7 cellular contexts compared by ENCODE assay signal in genomic region chr12:49345048-49345839, GRCh38. TPM values are rescaled to one million over a fixed set of nuclear protein-coding genes. Genes with fewer than 3 reads are reported as not detected.
DNase-seq lines count a peak whose midpoint lies in the region; ATAC-seq and TF ChIP-seq lines count a peak whose summit lies in the region.
"Had no signal": no experiment of that assay in that cellular context is flagged by ENCODE, and none has a peak within 500 bp of the region (broad histone marks: within the 10 kb centered on the region; RNA-seq: fewer than 3 reads in every experiment).

No MANE protein-coding gene starts in this region.

- H3K9me3 Mint-ChIP-seq in GM23338: peaks cover 6% of the 10 kb centered on the region; the same call in 2 of the 3 replicates

- intact Hi-C loops in right lobe of liver (cut with DNase I): no loop called here

- H3K27ac Mint-ChIP-seq in GM23338: no peak overlapping the region

- ATAC-seq in GM23338: peak; percentile 0
- ATAC-seq in right lobe of liver: peak; percentile 3 to 36 (median 10)

- TF ChIP-seq POLR2A in right lobe of liver (IDR thresholded peaks at IDR 0.05): no peak

- H3K27me3 Mint-ChIP-seq in GM23338 (ENCODE audit: insufficient read depth, low read depth, poor library complexity): peaks cover 91% of the 10 kb centered on the region

- H3K9me2 ChIP-seq in GM23338 (ENCODE audit: insufficient read depth): no peaks in the 10 kb centered on the region

- peak overlapping the region; percentile 74 for H3K4me3 Mint-ChIP-seq in GM23338

- peaks cover 99% of the 10 kb centered on the region for H3K27me3 ChIP-seq in GM23338 (ENCODE audit: insufficient read depth)
- no peaks in the 10 kb centered on the region for H3K27me3 ChIP-seq in right lobe of liver

- no peak overlapping the region; the same call in 1 of the 2 replicates for H2AFZ ChIP-seq in GM23338

- no peaks in the 10 kb centered on the region for H3K79me2 ChIP-seq in GM23338 (replicated peaks; ENCODE audit: insufficient read depth)

- DNase-seq in GM23338 (ENCODE audit: low spot score): peak; percentile 64
- DNase-seq in right lobe of liver: peak in 2 of 3 donors; percentile 63 to 64
- no peak for DNase-seq in Kasumi-1 (lab: John Stamatoyannopoulos, UW)
- no peak for DNase-seq in globus pallidus (ENCODE audit: low spot score)
- no peak for DNase-seq in MV-4-11 (lab: John Stamatoyannopoulos, UW)

- no peaks in the 10 kb centered on the region; the same call in 2 of the 3 replicates for H3K36me3 Mint-ChIP-seq in GM23338 (ENCODE audit: low read depth)

- H3F3A ChIP-seq in GM23338 (replicated peaks; ENCODE audit: low read depth): peaks cover 19% of the 10 kb centered on the region

- 8% methylated on average over 15 of the region's 71 CpGs for WGBS in right lobe of liver (ENCODE audit: insufficient coverage, low coverage, low lambda C conversion rate, missing lambda C conversion rate)

- no peaks in the 10 kb centered on the region for H3K36me3 ChIP-seq in GM23338 (ENCODE audit: insufficient read depth)
- H3K36me3 ChIP-seq in right lobe of liver: no peaks in the 10 kb centered on the region

- H3K4me1 ChIP-seq in GM23338 (ENCODE audit: insufficient read depth) (peaks cover 30% of the 10 kb centered on the region), right lobe of liver (peaks cover 0 to 53% (median 19%) of the 10 kb centered on the region in 4 donors)

- H3K4me2 ChIP-seq in GM23338: peak overlapping the region; percentile 79

- TF ChIP-seq CTCF in GM23338 (conservative IDR thresholded peaks at IDR 0.05; ENCODE audit: low read depth in 2 of 2): no peak
- TF ChIP-seq CTCF in WI38 (IDR thresholded peaks at IDR 0.05; ENCODE audit: low read depth, low read length): no peak
- TF ChIP-seq CTCF in right lobe of liver (IDR thresholded peaks at IDR 0.05): no peak

- H3K9me3 ChIP-seq in right lobe of liver: no peaks in the 10 kb centered on the region

- peaks cover 18% of the 10 kb centered on the region for H4K20me1 ChIP-seq in GM23338 (replicated peaks; ENCODE audit: insufficient read depth)

- H3K4me3 ChIP-seq in GM23338 (peak overlapping the region; percentile 63), WI38 (ENCODE audit: low read depth, low read length) (peak overlapping the region; percentile 40), right lobe of liver (peak overlapping the region; percentile 31 to 74 (median 66))

- H3K4me1 Mint-ChIP-seq in GM23338: peaks cover 38% of the 10 kb centered on the region

- H3K27ac ChIP-seq in GM23338 (ENCODE audit: low read depth) (no peak overlapping the region), right lobe of liver (peak overlapping the region in 1 of 3 donors; percentile 26)

TF ChIP-seq in GM23338, 12 proteins besides CTCF, POLR2A, EP300 and RAD21:
- TF ChIP-seq JUNB (IDR thresholded peaks at IDR 0.05; ENCODE audit: unreplicated experiment) (no peak), EZH2phosphoT487 (IDR thresholded peaks at IDR 0.05; ENCODE audit: unreplicated experiment) (peak; percentile 76), EZH2 (IDR thresholded peaks at IDR 0.05; ENCODE audit: low read depth, unreplicated experiment) (peak; percentile 85)

RNA-seq across cellular contexts. Expression of gene DNAJC22, which starts 1.4 kb away (rescaled TPM):
- 0.10 TPM in 1 of 2 replicates, not detected in the other for total RNA-seq in GM23338 (2014; rRNA removed; shearing (Covaris generic))
- polyA plus RNA-seq in GM23338 (2016; fragmentation: Nextera tagmentation; extraction: Ambion mirVana): not detected in 2 replicates
- 10 to 100 TPM; 36.5 to 49.1 (median 43.7) TPM for total RNA-seq in right lobe of liver

RNA-seq across cellular contexts. Expression of gene C1QL4, which starts 8.3 kb away (rescaled TPM):
- 0.12 TPM in 1 of 2 replicates, not detected in the other for total RNA-seq in GM23338 (2014; rRNA removed; shearing (Covaris generic))
- polyA plus RNA-seq in GM23338 (2016; fragmentation: Nextera tagmentation; extraction: Ambion mirVana): not detected in 2 replicates
- not detected for total RNA-seq in right lobe of liver
- total RNA-seq: subcutaneous adipose tissue had no signal

RNA-seq across cellular contexts. Expression of gene SPATS2, which starts 22.0 kb away (rescaled TPM):
- 20.6 and 28.1 TPM in 2 replicates for total RNA-seq in GM23338 (2014; rRNA removed; shearing (Covaris generic))
- polyA plus RNA-seq in GM23338 (2016; fragmentation: Nextera tagmentation; extraction: Ambion mirVana): 54.0 and 61.0 TPM in 2 replicates
- 1 to 10 TPM; 3.2 to 6.1 (median 4.4) TPM for total RNA-seq in right lobe of liver

RNA-seq across cellular contexts. Expression of gene TROAP, which starts 22.2 kb away (rescaled TPM):
- total RNA-seq in GM23338 (2014; rRNA removed; shearing (Covaris generic)): 27.6 and 46.4 TPM in 2 replicates
- polyA plus RNA-seq in GM23338 (2016; fragmentation: Nextera tagmentation; extraction: Ambion mirVana): 44.7 and 47.5 TPM in 2 replicates
- total RNA-seq in right lobe of liver: 1 to 10 TPM in 2 of 6 experiments, under 1 TPM in 4; 0.24 to 2.6 (median 0.93) TPM

RNA-seq across cellular contexts. Expression of gene PRPH, which starts 50.3 kb away (rescaled TPM):
- 0.24 and 0.62 TPM in 2 replicates for total RNA-seq in GM23338 (2014; rRNA removed; shearing (Covaris generic))
- 0.36 and 0.43 TPM in 2 replicates for polyA plus RNA-seq in GM23338 (2016; fragmentation: Nextera tagmentation; extraction: Ambion mirVana)
- not detected for total RNA-seq in right lobe of liver

Comparison
In these comparisons a context has a peak if more than half of its experiments do, and no peak if none do; other contexts are left out.
1. DNase-seq: peak in GM23338 (single experiment) and right lobe of liver (2 of 3); none in Kasumi-1 (0 of 2), globus pallidus (single experiment) and MV-4-11 (single experiment).
2. RNA of gene DNAJC22, which starts 1.4 kb away (total RNA-seq): 36.5 to 49.1 TPM in right lobe of liver; 0.10 TPM in GM23338; every median in the first group is over 10 times any median in the second.
3. Peak in every context shown above with its lines, with median percentiles within 50 percentile points of each other: H3K4me3 ChIP-seq.